11 cellular contexts compared by ENCODE assay signal in the genomic region with DNA sequence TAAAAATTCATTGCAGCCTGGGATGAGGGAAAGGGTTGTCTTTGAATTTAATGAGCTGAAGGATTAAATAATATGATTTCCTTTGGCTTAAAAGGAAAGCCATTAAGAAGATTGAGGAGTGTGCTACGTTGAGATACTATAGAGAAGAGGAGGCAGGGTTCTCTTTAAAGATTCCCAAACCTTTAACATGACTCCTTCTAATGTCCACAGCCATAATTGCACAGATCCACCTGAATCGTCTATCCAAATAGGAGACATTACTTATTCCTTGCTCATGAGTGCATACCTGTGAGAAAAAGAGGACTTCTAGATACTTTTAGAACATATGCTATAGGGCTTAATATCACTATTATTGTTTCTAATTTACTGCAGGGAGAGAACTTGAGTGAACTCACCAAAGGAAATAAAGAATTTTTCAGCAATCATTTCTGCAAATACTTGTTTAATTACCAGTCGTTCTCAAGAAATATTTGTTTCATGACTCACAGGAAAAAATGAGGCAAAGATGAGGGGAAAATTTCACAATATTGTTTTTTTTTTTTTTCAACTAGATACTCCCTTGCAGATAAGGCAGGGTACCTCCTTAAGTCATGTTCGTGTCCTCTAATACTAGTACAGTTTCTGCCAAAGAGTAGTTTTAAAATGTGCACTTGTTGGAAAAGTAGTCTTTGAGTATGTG. TPM values are rescaled to one million over a fixed set of nuclear protein-coding genes. Genes with fewer than 3 reads are reported as not detected.
A peak's percentile ranks its signal among the peaks of the same experiment; 100 is the strongest.
DNase-seq lines count a peak whose midpoint lies in the region; ATAC-seq, FAIRE-seq and TF ChIP-seq lines count a peak whose summit lies in the region.
"Had no signal": no experiment of that assay in that cellular context is flagged by ENCODE, and none has a peak within 500 bp of the region (broad histone marks: within the 10 kb centered on the region; RNA-seq: fewer than 3 reads in every experiment).

No MANE protein-coding gene starts in this region.

- peak overlapping the region; percentile 65 for H3K4me2 ChIP-seq in keratinocyte (ENCODE audit: control insufficient read depth, extremely low read depth, insufficient read depth, low read depth, low read length)

- ATAC-seq in GM19463 (IDR thresholded peaks at IDR 0.05; ENCODE audit: unreplicated experiment) = no peak
- ATAC-seq in GM19397 (IDR thresholded peaks at IDR 0.05; ENCODE audit: unreplicated experiment) = no peak

- H3K27ac Mint-ChIP-seq in activated CD4-positive, alpha-beta T cell treated with anti-CD3 and anti-CD28 coated beads, Interleukin-2, amount 10 ng/mL, durations not matched to agents 7 days and 5 days = no peak overlapping the region

- no peaks in the 10 kb centered on the region for H3K27me3 ChIP-seq in keratinocyte (ENCODE audit: control insufficient read depth, extremely low read depth, insufficient read depth, low read length)
- H3K27me3 ChIP-seq: cardiac muscle cell, heart right ventricle had no signal

- no peaks in the 10 kb centered on the region for H3K79me2 ChIP-seq in keratinocyte (ENCODE audit: control insufficient read depth, insufficient read depth, low read length)

- TF ChIP-seq EP300 in Ishikawa (IDR thresholded peaks at IDR 0.05; ENCODE audit: borderline replicate concordance) = no peak

- H3K9me3 ChIP-seq in keratinocyte (ENCODE audit: control insufficient read depth, low read depth, low read length) = no peaks in the 10 kb centered on the region

- H4K20me1 ChIP-seq in keratinocyte (ENCODE audit: control insufficient read depth, extremely low read depth, insufficient read depth, low read length) = no peaks in the 10 kb centered on the region

- dilution Hi-C loops in keratinocyte (cut with MboI; ENCODE audit: extremely low pct_ligation_motif_present, low sequenced_read_pairs) = no loop called here

- H3K27ac ChIP-seq in keratinocyte (ENCODE audit: control insufficient read depth, insufficient read depth, low read length) = peak overlapping the region; percentile 47
- H3K27ac ChIP-seq: cardiac muscle cell, heart right ventricle had no signal

- no peaks in the 10 kb centered on the region for H3K36me3 Mint-ChIP-seq in activated CD4-positive, alpha-beta T cell treated with anti-CD3 and anti-CD28 coated beads, Interleukin-2, amount 10 ng/mL, durations not matched to agents 7 days and 5 days (ENCODE audit: low read depth)

- H3K4me3 ChIP-seq in keratinocyte (ENCODE audit: control insufficient read depth in 2 of 3, extremely low read depth in 1 of 3, insufficient read depth in 2 of 3, low read depth in 1 of 3, low read length in 3 of 3) = no peak overlapping the region
- H3K4me3 ChIP-seq: cardiac muscle cell, heart right ventricle had no signal

- H3K9me3 Mint-ChIP-seq in activated CD4-positive, alpha-beta T cell treated with anti-CD3 and anti-CD28 coated beads, Interleukin-2, amount 10 ng/mL, durations not matched to agents 7 days and 5 days = no peaks in the 10 kb centered on the region

- TF ChIP-seq RAD21 in Ishikawa (IDR thresholded peaks at IDR 0.05; ENCODE audit: low read depth) = no peak

- H3K4me1 Mint-ChIP-seq in activated CD4-positive, alpha-beta T cell treated with anti-CD3 and anti-CD28 coated beads, Interleukin-2, amount 10 ng/mL, durations not matched to agents 7 days and 5 days = no peaks in the 10 kb centered on the region

- peak; percentile 62 for FAIRE-seq in keratinocyte (lab: Jason Lieb, UNC)

- no peaks in the 10 kb centered on the region for H3K9me1 ChIP-seq in keratinocyte (ENCODE audit: control insufficient read depth, extremely low read depth, insufficient read depth, low read length)

- no peaks in the 10 kb centered on the region for H3K36me3 ChIP-seq in keratinocyte (ENCODE audit: control insufficient read depth in 2 of 2, extremely low read depth in 1 of 2, insufficient read depth in 2 of 2, low read length in 2 of 2)
- H3K36me3 ChIP-seq: cardiac muscle cell, heart right ventricle had no signal

- H3K4me3 Mint-ChIP-seq in activated CD4-positive, alpha-beta T cell treated with anti-CD3 and anti-CD28 coated beads, Interleukin-2, amount 10 ng/mL, durations not matched to agents 7 days and 5 days = no peak overlapping the region

- H3K9ac ChIP-seq in keratinocyte (ENCODE audit: control insufficient read depth, extremely low read depth, insufficient read depth, low read length) = no peak overlapping the region

- peak; percentile 26 for DNase-seq in AG08396 (ENCODE audit: low spot score)
- DNase-seq in amniotic stem cell (lab: John Stamatoyannopoulos, UW) = peak; percentile 54
- DNase-seq in keratinocyte (ENCODE audit: low read depth, low spot score) = no peak
- no peak for DNase-seq in activated CD4-positive, alpha-beta T cell treated with anti-CD3 and anti-CD28 coated beads, Interleukin-2, amount 10 ng/mL, durations not matched to agents 7 days and 5 days
- no peak for DNase-seq in activated CD4-positive, CD25-positive, alpha-beta regulatory T cell (lab: John Stamatoyannopoulos, UW)
- DNase-seq: heart right ventricle, NCI-H1436 treated with DMSO at 0.1 percent for 48 hours had no signal

- CTCF ChIA-PET in activated CD4-positive, alpha-beta T cell treated with anti-CD3 and anti-CD28 coated beads, Interleukin-2, amount 10 ng/mL, durations not matched to agents 7 days and 5 days (lab: Charles Lee) = no interaction called here

- peaks cover 21% of the 10 kb centered on the region for H3K4me1 ChIP-seq in keratinocyte (ENCODE audit: control insufficient read depth, extremely low read depth, insufficient read depth, low read length)

- POLR2A ChIA-PET in activated CD4-positive, alpha-beta T cell treated with anti-CD3 and anti-CD28 coated beads, Interleukin-2, amount 10 ng/mL, durations not matched to agents 7 days and 5 days (lab: Charles Lee) = no interaction called here

- TF ChIP-seq CTCF in keratinocyte (optimal IDR thresholded peaks at IDR 0.05 in 1 of 3, IDR thresholded peaks at IDR 0.05 in 1 of 3, conservative IDR thresholded peaks at IDR 0.05 in 1 of 3; ENCODE audit: extremely low read depth in 1 of 3, insufficient read depth in 2 of 3, low read length in 3 of 3) = no peak

- peak overlapping the region; percentile 61 for H2AFZ ChIP-seq in keratinocyte (ENCODE audit: control insufficient read depth, low read length)

- H3K27me3 Mint-ChIP-seq in activated CD4-positive, alpha-beta T cell treated with anti-CD3 and anti-CD28 coated beads, Interleukin-2, amount 10 ng/mL, durations not matched to agents 7 days and 5 days = no peaks in the 10 kb centered on the region

TF ChIP-seq in Ishikawa, 13 proteins besides CTCF, POLR2A, EP300 and RAD21:
- no peak for TF ChIP-seq NFIC (IDR thresholded peaks at IDR 0.05)
- peak; percentile 15; the same call in 1 of the 2 replicates for TF ChIP-seq TEAD4 (IDR thresholded peaks at IDR 0.05)
- TF ChIP-seq CEBPB (IDR thresholded peaks at IDR 0.05) = 0 out of 2 replicates have a peak, but pooled peaks have one; percentile 45
- TF ChIP-seq CREB1 (IDR thresholded peaks at IDR 0.05; ENCODE audit: low read depth) = no peak

RNA-seq across cellular contexts. Expression of a gene that starts 8.9 kb away (rescaled TPM):
- polyA plus RNA-seq in keratinocyte = not detected in 3 replicates
- not detected for polyA plus RNA-seq in keratinocyte (2011; ENCODE audit: low read depth)
- not detected in 2 replicates for polyA plus RNA-seq in keratinocyte (2011; cell fraction: cytosol; rRNA removed)
- polyA plus RNA-seq in keratinocyte (2011; cell fraction: nucleus; rRNA removed) = not detected in 2 replicates
- not detected in 2 replicates for polyA plus RNA-seq in keratinocyte (2012; ENCODE audit: low replicate concordance)
- polyA minus RNA-seq in keratinocyte = not detected in 3 replicates
- not detected for polyA minus RNA-seq in keratinocyte (2011; cell fraction: cytosol; rRNA and poly(A)+ RNA removed)
- polyA minus RNA-seq in keratinocyte (2011; cell fraction: nucleus; rRNA and poly(A)+ RNA removed) = not detected in 2 replicates
- total RNA-seq in activated CD4-positive, alpha-beta T cell treated with anti-CD3 and anti-CD28 coated beads, Interleukin-2, amount 10 ng/mL, durations not matched to agents 7 days and 5 days = not detected
- total RNA-seq: cardiac muscle cell had no signal
- polyA plus RNA-seq: cardiac muscle cell had no signal

RNA-seq across cellular contexts. Expression of a gene that starts 50.6 kb away (rescaled TPM):
- 0.28 to 0.68 TPM in 2 of 3 replicates, not detected in the other for polyA plus RNA-seq in keratinocyte
- 0.77 TPM for polyA plus RNA-seq in keratinocyte (2011; ENCODE audit: low read depth)
- 0.04 TPM in 1 of 2 replicates, not detected in the other for polyA plus RNA-seq in keratinocyte (2011; cell fraction: cytosol; rRNA removed)
- 0.18 and 0.24 TPM in 2 replicates for polyA plus RNA-seq in keratinocyte (2011; cell fraction: nucleus; rRNA removed)
- polyA plus RNA-seq in keratinocyte (2012; ENCODE audit: low replicate concordance) = 0.62 TPM in 1 of 2 replicates, not detected in the other
- 1.0 TPM in 1 of 3 replicates, not detected in the others for polyA minus RNA-seq in keratinocyte
- not detected for polyA minus RNA-seq in keratinocyte (2011; cell fraction: cytosol; rRNA and poly(A)+ RNA removed)
- polyA minus RNA-seq in keratinocyte (2011; cell fraction: nucleus; rRNA and poly(A)+ RNA removed) = not detected in 2 replicates
- total RNA-seq in activated CD4-positive, alpha-beta T cell treated with anti-CD3 and anti-CD28 coated beads, Interleukin-2, amount 10 ng/mL, durations not matched to agents 7 days and 5 days = not detected
- total RNA-seq: cardiac muscle cell had no signal

Comparison
In these comparisons a context has a peak if more than half of its experiments do, and no peak if none do; other contexts are left out.
1. DNase-seq: peak in AG08396 (single experiment) and amniotic stem cell (single experiment); none in keratinocyte (single experiment), activated CD4-positive, alpha-beta T cell treated with anti-CD3 and anti-CD28 coated beads, Interleukin-2, amount 10 ng/mL, durations not matched to agents 7 days and 5 days (single experiment) and activated CD4-positive, CD25-positive, alpha-beta regulatory T cell (0 of 4).